Comparison of ENCODE assay signal across 9 cellular contexts in genomic region chr11:108498816-108499408, GRCh38. TPM values are rescaled to one million over a fixed set of nuclear protein-coding genes. Genes with fewer than 3 reads are reported as not detected.
A peak's percentile ranks its signal among the peaks of the same experiment; 100 is the strongest.
DNase-seq lines count a peak whose midpoint lies in the region; ATAC-seq and TF ChIP-seq lines count a peak whose summit lies in the region.
"Had no signal": no experiment of that assay in that cellular context is flagged by ENCODE, and none has a peak within 500 bp of the region (broad histone marks: within the 10 kb centered on the region; RNA-seq: fewer than 3 reads in every experiment).

No MANE protein-coding gene starts in this region.

- H3K36me3 ChIP-seq in tibial nerve = no peaks in the 10 kb centered on the region

- TF ChIP-seq CTCF in brain (conservative IDR thresholded peaks at IDR 0.05) (no peak), lower leg skin (IDR thresholded peaks at IDR 0.05) (no peak), tibial nerve (IDR thresholded peaks at IDR 0.05) (no peak)

- ATAC-seq in HG02970 (IDR thresholded peaks at IDR 0.05; ENCODE audit: low FRiP score, unreplicated experiment) (no peak), GM21528 (IDR thresholded peaks at IDR 0.05; ENCODE audit: low FRiP score, unreplicated experiment) (no peak)

- H3K27ac ChIP-seq in tibial nerve = peak overlapping the region; percentile 91 to 98 (median 96)

- H3K9me3 Mint-ChIP-seq in activated CD4-positive, alpha-beta T cell treated with anti-CD3 and anti-CD28 coated beads, Interleukin-2, amount 10 ng/mL, durations not matched to agents 7 days and 5 days = no peaks in the 10 kb centered on the region
- H3K9me3 Mint-ChIP-seq in brain = peaks cover 0 to 3% (median 0%) of the 10 kb centered on the region in 5 experiments

- H3K27me3 Mint-ChIP-seq in activated CD4-positive, alpha-beta T cell treated with anti-CD3 and anti-CD28 coated beads, Interleukin-2, amount 10 ng/mL, durations not matched to agents 7 days and 5 days = no peaks in the 10 kb centered on the region
- H3K27me3 Mint-ChIP-seq in brain = no peaks in the 10 kb centered on the region

- intact Hi-C loops in lower leg skin (cut with DNase I; ENCODE audit: low total_unique reads) = no loop called here

- peaks cover 0 to 17% (median 4%) of the 10 kb centered on the region in 4 donors for H3K4me1 ChIP-seq in tibial nerve

- H3K27ac Mint-ChIP-seq in activated CD4-positive, alpha-beta T cell treated with anti-CD3 and anti-CD28 coated beads, Interleukin-2, amount 10 ng/mL, durations not matched to agents 7 days and 5 days = peak overlapping the region; percentile 93
- peak overlapping the region; percentile 64 to 97 (median 90) for H3K27ac Mint-ChIP-seq in brain

- no peaks in the 10 kb centered on the region for H3K27me3 ChIP-seq in tibial nerve

- no peak for DNase-seq in activated CD4-positive, alpha-beta T cell treated with anti-CD3 and anti-CD28 coated beads, Interleukin-2, amount 10 ng/mL, durations not matched to agents 7 days and 5 days
- DNase-seq in activated CD4-positive, alpha-beta T cell treated with anti-CD3 and anti-CD28 coated beads, Interleukin-2, amount 50 U/mL, for 48 hours = no peak
- DNase-seq in lower leg skin (ENCODE audit: low spot score in 2 of 2) = no peak
- DNase-seq in tibial nerve (ENCODE audit: low spot score in 2 of 2) = no peak
- no peak for DNase-seq in NK-92 (lab: John Stamatoyannopoulos, UW; ENCODE audit: unreplicated experiment)
- DNase-seq: NCI-H2107 had no signal

- peaks cover 34% of the 10 kb centered on the region for H3K4me1 Mint-ChIP-seq in activated CD4-positive, alpha-beta T cell treated with anti-CD3 and anti-CD28 coated beads, Interleukin-2, amount 10 ng/mL, durations not matched to agents 7 days and 5 days
- H3K4me1 Mint-ChIP-seq in brain = peaks cover 40% of the 10 kb centered on the region

- H3K9me3 ChIP-seq in tibial nerve = no peaks in the 10 kb centered on the region

- TF ChIP-seq POLR2A in lower leg skin (IDR thresholded peaks at IDR 0.05) = no peak
- TF ChIP-seq POLR2A in tibial nerve (IDR thresholded peaks at IDR 0.05) = no peak

- TF ChIP-seq EP300 in tibial nerve (IDR thresholded peaks at IDR 0.05) = no peak

- CTCF ChIA-PET in activated CD4-positive, alpha-beta T cell treated with anti-CD3 and anti-CD28 coated beads, Interleukin-2, amount 10 ng/mL, durations not matched to agents 7 days and 5 days (lab: Charles Lee) = interaction anchor here (0.6 to 1.7 kb wide), 2 partner anchors 9 to 276 kb away, joined by 3 read pairs; partner anchors contain the start of genes ATM and NPAT

- peaks cover 16% of the 10 kb centered on the region for H3K36me3 Mint-ChIP-seq in activated CD4-positive, alpha-beta T cell treated with anti-CD3 and anti-CD28 coated beads, Interleukin-2, amount 10 ng/mL, durations not matched to agents 7 days and 5 days (ENCODE audit: low read depth)
- H3K36me3 Mint-ChIP-seq in brain = peaks cover 8% of the 10 kb centered on the region

- peak overlapping the region; percentile 76 for H3K4me3 Mint-ChIP-seq in activated CD4-positive, alpha-beta T cell treated with anti-CD3 and anti-CD28 coated beads, Interleukin-2, amount 10 ng/mL, durations not matched to agents 7 days and 5 days
- peak overlapping the region; percentile 85 to 90 (median 90) for H3K4me3 Mint-ChIP-seq in brain

- WGBS in lower leg skin, 2 donors = 76 to 78% methylated on average over 29 of the region's 29 CpGs
- WGBS in tibial nerve, 2 donors = 59 to 62% methylated on average over 29 of the region's 29 CpGs

- H3K4me3 ChIP-seq in lower leg skin (ENCODE audit: low read depth, poor library complexity, severe bottlenecking) (peak overlapping the region; percentile 57), tibial nerve (peak overlapping the region; percentile 62 to 96 (median 82))

- POLR2A ChIA-PET in activated CD4-positive, alpha-beta T cell treated with anti-CD3 and anti-CD28 coated beads, Interleukin-2, amount 10 ng/mL, durations not matched to agents 7 days and 5 days (lab: Charles Lee) = no interaction called here

RNA-seq across cellular contexts. Expression of gene POGLUT3, which starts 0.7 kb away (rescaled TPM):
- total RNA-seq in activated CD4-positive, alpha-beta T cell treated with anti-CD3 and anti-CD28 coated beads, Interleukin-2, amount 10 ng/mL, durations not matched to agents 7 days and 5 days = 10 to 100 TPM; 17.4 to 18.5 TPM
- 8.6 TPM for polyA plus RNA-seq in brain (ENCODE audit: insufficient read depth, low read depth, low replicate concordance)
- total RNA-seq in lower leg skin (10 to 100 TPM; 13.1 to 27.0 (median 15.8) TPM), tibial nerve (10 to 100 TPM; 19.8 to 47.1 (median 36.8) TPM)

RNA-seq across cellular contexts. Expression of gene C11orf65, which starts 31.6 kb away (rescaled TPM):
- total RNA-seq in activated CD4-positive, alpha-beta T cell treated with anti-CD3 and anti-CD28 coated beads, Interleukin-2, amount 10 ng/mL, durations not matched to agents 7 days and 5 days = 1 to 10 TPM; 1.4 to 1.7 TPM
- polyA plus RNA-seq in brain (ENCODE audit: insufficient read depth, low read depth, low replicate concordance) = 1.4 TPM
- total RNA-seq in lower leg skin = 1 to 10 TPM in 1 of 4 donors, under 1 TPM in 2, not detected in 1; 0.19 to 1.3 (median 0.30) TPM
- 1 to 10 TPM in 1 of 4 donors, under 1 TPM in 2, not detected in 1; 0.59 to 3.7 (median 0.84) TPM for total RNA-seq in tibial nerve
